Comparison of ENCODE assay signal across 8 cellular contexts in genomic region chr2:174771631-174772491, GRCh38. TPM values are rescaled to one million over a fixed set of nuclear protein-coding genes. Genes with fewer than 3 reads are reported as not detected.
DNase-seq lines count a peak whose midpoint lies in the region; ATAC-seq and TF ChIP-seq lines count a peak whose summit lies in the region.

No MANE protein-coding gene starts in this region.

- DNase-seq in AG09309 (ENCODE audit: low read depth) = peak; percentile 65
- peak; percentile 65 for DNase-seq in GM13977 (ENCODE audit: low spot score)
- DNase-seq in NCI-H748 treated with DMSO at 0.1 percent for 48 hours (lab: John Stamatoyannopoulos, UW) = peak; percentile 29
- peak; percentile 29 for DNase-seq in activated naive CD4-positive, alpha-beta T cell treated with anti-CD3 and anti-CD28 coated beads, Interleukin-2, amount 50 U/mL, for 16 hours
- peak; percentile 69 for DNase-seq in globus pallidus (ENCODE audit: low spot score)
- DNase-seq in omental fat pad (ENCODE audit: low spot score) = peak; percentile 54

- TF ChIP-seq CTCF in AG09309 (IDR thresholded peaks at IDR 0.05; ENCODE audit: control insufficient read depth, insufficient read depth, low read depth, low read length, missing control alignments) = peak; percentile 90
- TF ChIP-seq CTCF in GM13977 (IDR thresholded peaks at IDR 0.05; ENCODE audit: extremely low read depth, insufficient read depth, missing control alignments) = peak; percentile 75
- TF ChIP-seq CTCF in omental fat pad (IDR thresholded peaks at IDR 0.05) = peak in 2 of 3 donors; percentile 22 to 37

- peak; percentile 70 for ATAC-seq in HG03378 (IDR thresholded peaks at IDR 0.05; ENCODE audit: unreplicated experiment)
- peak; percentile 91 for ATAC-seq in omental fat pad (ENCODE audit: low FRiP score)
- ATAC-seq in GM18909 (IDR thresholded peaks at IDR 0.05; ENCODE audit: poor library complexity, unreplicated experiment) = no peak

- in situ Hi-C loops in GM13977 (cut with MboI; ENCODE audit: low pct_unique_long_range_greater_than_20kb, low sequenced_read_pairs, unreplicated experiment) = no loop called here

- no peak overlapping the region for H3K4me3 ChIP-seq in AG09309 (ENCODE audit: control insufficient read depth, low read depth, low read length)

RNA-seq across cellular contexts. Expression of gene CHRNA1, which starts 7.6 kb away (rescaled TPM):
- not detected for total RNA-seq in omental fat pad

Comparison
In these comparisons a context has a peak if more than half of its experiments do, and no peak if none do; other contexts are left out.
1. CTCF ChIP-seq: peak in every context shown above with its lines; median percentile 90 in AG09309; 75 in GM13977; 30 in omental fat pad.